In the genomic region with DNA sequence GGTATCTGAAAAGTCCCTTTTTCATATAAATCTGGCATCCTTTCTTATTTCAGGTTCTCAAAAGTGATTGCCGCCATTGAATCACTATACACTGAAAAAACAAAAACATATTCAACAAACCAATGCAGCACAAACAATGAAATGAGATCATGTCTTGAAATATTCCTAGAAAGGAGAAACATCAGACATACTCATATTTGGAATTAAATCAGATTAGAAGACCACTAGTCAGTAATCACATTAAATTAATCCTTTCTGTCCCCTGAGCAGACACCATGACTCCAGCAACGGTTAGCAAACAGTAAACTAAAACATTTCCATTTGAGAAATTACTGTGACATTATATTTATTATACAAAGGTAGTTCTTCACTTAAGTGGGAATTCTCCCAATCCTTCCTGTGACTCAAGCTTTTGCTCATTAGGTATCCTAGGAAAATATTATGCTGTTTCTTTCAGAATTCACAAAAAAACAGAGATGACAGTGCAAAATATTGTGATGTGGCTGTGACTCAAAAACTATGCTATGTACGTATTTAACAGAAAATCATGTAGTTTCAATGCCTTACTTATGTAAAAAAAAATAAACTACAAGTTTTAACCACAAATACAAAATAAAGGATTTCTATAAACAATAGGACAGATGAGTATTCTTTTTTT, we compare ENCODE assay signal across 12 cellular contexts.
"Had no signal": no experiment of that assay in that cellular context is flagged by ENCODE, and none has a peak within 500 bp of the region (broad histone marks: within the 10 kb centered on the region; RNA-seq: fewer than 3 reads in every experiment).

No MANE protein-coding gene starts in this region.

- DNase-seq: activated CD4-positive, alpha-beta T cell treated with anti-CD3 and anti-CD28 coated beads, Interleukin-2, amount 10 ng/mL, durations not matched to agents 24 days and 14 days; activated CD4-positive, CD25-positive, alpha-beta regulatory T cell; activated CD8-positive, alpha-beta memory T cell treated with anti-CD3 and anti-CD28 coated beads, Interleukin-2, amount 50 U/mL, for 48 hours; activated gamma-delta T cell treated with Interleukin-2 at 50 U/mL for 16 hours; activated naive CD8-positive, alpha-beta T cell treated with anti-CD3 and anti-CD28 coated beads for 36 hours; amygdala; cortex of kidney; effector memory CD4-positive, alpha-beta T cell; islet precursor cell; mucosa of descending colon; naive thymus-derived CD4-positive, alpha-beta T cell; tibial artery had no signal
